8 cellular contexts compared by ENCODE assay signal in genomic region chr6:30647802-30648460, GRCh38.
DNase-seq lines count a peak whose midpoint lies in the region; ATAC-seq lines count a peak whose summit lies in the region.

No MANE protein-coding gene starts in this region.

- H3K27me3 ChIP-seq in adipocyte (replicated peaks; ENCODE audit: control insufficient read depth, insufficient read depth, low read length): no peaks in the 10 kb centered on the region

- H3K9me3 Mint-ChIP-seq in stimulated activated naive B cell treated with anti-CD40 and anti-IgM and Interleukin-4, amounts not matched to agents 10 μg/mL and 1 μg/mL and 100 μg/mL, for 72 hours: no peaks in the 10 kb centered on the region

- peaks cover 28 to 32% of the 10 kb centered on the region in 2 donors for H3K4me1 Mint-ChIP-seq in stimulated activated naive B cell treated with anti-CD40 and anti-IgM and Interleukin-4, amounts not matched to agents 10 μg/mL and 1 μg/mL and 100 μg/mL, for 72 hours

- H3K9ac ChIP-seq in adipocyte (ENCODE audit: low read length): peak overlapping the region; percentile 93

- peak; percentile 15 for DNase-seq in DMS153 (lab: John Stamatoyannopoulos, UW)
- no peak for DNase-seq in DMS153 treated with DMSO at 0.1 percent for 48 hours (lab: John Stamatoyannopoulos, UW; ENCODE audit: unreplicated experiment)
- DNase-seq in LoVo (ENCODE audit: low spot score): peak; percentile 69
- no peak for DNase-seq in adipocyte (ENCODE audit: low read depth)
- DNase-seq in inferior parietal cortex (ENCODE audit: extremely low spot score): peak; percentile 38
- no peak for DNase-seq in stimulated activated naive B cell treated with anti-CD40 and anti-IgM and Interleukin-4, amounts not matched to agents 10 μg/mL and 1 μg/mL and 100 μg/mL, for 72 hours
- DNase-seq in Ammon's horn (ENCODE audit: low spot score): no peak

- peak overlapping the region; percentile 90 for H3K4me3 ChIP-seq in adipocyte (ENCODE audit: low read length)

- H3K36me3 ChIP-seq in adipocyte (ENCODE audit: control insufficient read depth, insufficient read depth, low read length, severe bottlenecking): peaks cover 31% of the 10 kb centered on the region

- H3K36me3 Mint-ChIP-seq in stimulated activated naive B cell treated with anti-CD40 and anti-IgM and Interleukin-4, amounts not matched to agents 10 μg/mL and 1 μg/mL and 100 μg/mL, for 72 hours: peaks cover 33 to 54% of the 10 kb centered on the region in 2 donors

- no peak for ATAC-seq in stimulated activated naive B cell treated with anti-CD40 and anti-IgM and Interleukin-4, amounts not matched to agents 10 μg/mL and 1 μg/mL and 100 μg/mL, for 72 hours (replicated peaks)
- ATAC-seq in HG03442 (IDR thresholded peaks at IDR 0.05; ENCODE audit: unreplicated experiment): no peak

- peak overlapping the region; percentile 90 to 92 for H3K4me3 Mint-ChIP-seq in stimulated activated naive B cell treated with anti-CD40 and anti-IgM and Interleukin-4, amounts not matched to agents 10 μg/mL and 1 μg/mL and 100 μg/mL, for 72 hours

- peaks cover 7% of the 10 kb centered on the region for H3K4me1 ChIP-seq in adipocyte (ENCODE audit: control insufficient read depth, insufficient read depth, low read length)

- no peaks in the 10 kb centered on the region for H3K27me3 Mint-ChIP-seq in stimulated activated naive B cell treated with anti-CD40 and anti-IgM and Interleukin-4, amounts not matched to agents 10 μg/mL and 1 μg/mL and 100 μg/mL, for 72 hours

- peak overlapping the region; percentile 94 for H3K27ac Mint-ChIP-seq in stimulated activated naive B cell treated with anti-CD40 and anti-IgM and Interleukin-4, amounts not matched to agents 10 μg/mL and 1 μg/mL and 100 μg/mL, for 72 hours

- H3K9me3 ChIP-seq in adipocyte (ENCODE audit: control insufficient read depth, low read length): no peaks in the 10 kb centered on the region

Comparison
In these comparisons a context has a peak if more than half of its experiments do, and no peak if none do; other contexts are left out.
1. DNase-seq: peak in DMS153 (single experiment), LoVo (single experiment) and inferior parietal cortex (single experiment); none in DMS153 treated with DMSO at 0.1 percent for 48 hours (single experiment), adipocyte (single experiment), stimulated activated naive B cell treated with anti-CD40 and anti-IgM and Interleukin-4, amounts not matched to agents 10 μg/mL and 1 μg/mL and 100 μg/mL, for 72 hours (single experiment) and Ammon's horn (single experiment).